ENCODE assay signal across 25 cellular contexts in the genomic region with DNA sequence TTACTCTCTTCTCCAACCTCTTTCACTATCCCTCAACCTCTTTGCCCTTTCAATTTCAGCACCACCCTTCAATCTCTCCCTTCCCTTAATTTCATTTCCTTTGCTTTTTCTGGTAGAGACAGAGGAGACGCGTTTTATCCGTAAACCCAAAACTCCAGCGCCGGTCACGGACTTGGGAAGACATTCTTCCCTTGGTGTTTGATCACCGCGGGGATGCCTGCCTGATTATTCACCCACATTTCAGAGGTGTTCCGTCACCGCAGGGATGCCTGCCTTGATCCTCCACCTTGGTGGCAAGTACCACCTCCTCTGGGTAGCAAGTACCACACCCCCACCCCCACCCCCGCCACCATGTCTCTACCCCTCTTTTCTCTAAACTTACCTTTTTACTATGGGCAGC.
DNase-seq lines count a peak whose midpoint lies in the region; ATAC-seq, FAIRE-seq and TF ChIP-seq lines count a peak whose summit lies in the region.
"Had no signal": no experiment of that assay in that cellular context is flagged by ENCODE, and none has a peak within 500 bp of the region (broad histone marks: within the 10 kb centered on the region; RNA-seq: fewer than 3 reads in every experiment).

No MANE protein-coding gene starts in this region.

- H3K9me2 ChIP-seq in PC-9 (ENCODE audit: insufficient read depth), result peaks cover 4% of the 10 kb centered on the region; the same call in 1 of the 2 replicates

- no peak overlapping the region for H3K4me3 ChIP-seq in PC-9
- H3K4me3 ChIP-seq in endodermal cell (ENCODE audit: low read length), result no peak overlapping the region
- H3K4me3 ChIP-seq: BLaER1 had no signal

- no peaks in the 10 kb centered on the region for H4K20me1 ChIP-seq in PC-9 (ENCODE audit: insufficient read depth)
- H4K20me1 ChIP-seq: BLaER1 had no signal

- H3K27me3 ChIP-seq in PC-9 (ENCODE audit: insufficient read depth, low read depth) (peaks cover 5% of the 10 kb centered on the region; the same call in 1 of the 2 replicates), endodermal cell (ENCODE audit: control insufficient read depth, insufficient read depth, low read length, poor library complexity, severe bottlenecking) (no peaks in the 10 kb centered on the region)
- H3K27me3 ChIP-seq: BLaER1 had no signal

- H3K36me3 ChIP-seq in PC-9 (ENCODE audit: low read depth), result no peaks in the 10 kb centered on the region
- H3K36me3 ChIP-seq in endodermal cell (ENCODE audit: control insufficient read depth, insufficient read depth, low read length), result no peaks in the 10 kb centered on the region
- H3K36me3 ChIP-seq: BLaER1 had no signal

- H3K9ac ChIP-seq in endodermal cell (ENCODE audit: extremely low read depth, low read length, poor library complexity, severe bottlenecking), result no peak overlapping the region
- H3K9ac ChIP-seq: BLaER1 had no signal

- intact Hi-C loops in activated naive CD4-positive, alpha-beta T cell treated with anti-CD3 and anti-CD28 coated beads for 36 hours (cut with micrococcal nuclease), result no loop called here
- intact Hi-C loops in PC-9 (cut with micrococcal nuclease; ENCODE audit: unreplicated experiment), result no loop called here

- DNase-seq in activated naive CD4-positive, alpha-beta T cell treated with anti-CD3 and anti-CD28 coated beads for 36 hours, result no peak
- peak; percentile 1 for DNase-seq in HT1080 (ENCODE audit: low read depth)
- DNase-seq in PC-9, result no peak
- peak; percentile 24 for DNase-seq in urothelium cell line (ENCODE audit: low spot score)
- DNase-seq in mucosa of gallbladder (ENCODE audit: low spot score), result no peak
- no peak for DNase-seq in endodermal cell
- DNase-seq: CD4-positive, CD25-positive, alpha-beta regulatory T cell; CD8-positive, alpha-beta T cell; DMS 273 treated with DMSO at 0.1 percent for 48 hours; DMS79; EL; GF-D8; H9 had no signal

- TF ChIP-seq CTCF in PC-9 (conservative IDR thresholded peaks at IDR 0.05), result no peak
- no peak for TF ChIP-seq CTCF in endodermal cell (conservative IDR thresholded peaks at IDR 0.05)

- H3K27ac ChIP-seq in PC-9, result no peak overlapping the region
- H3K27ac ChIP-seq in endodermal cell (ENCODE audit: low read depth, low read length), result no peak overlapping the region
- H3K27ac ChIP-seq: 22Rv1, BLaER1, C4-2B had no signal

- H3K27ac Mint-ChIP-seq in activated naive CD4-positive, alpha-beta T cell treated with anti-CD3 and anti-CD28 coated beads, Interleukin-2, amount 50 U/mL, for 24 hours, result peak overlapping the region; percentile 33
- no peak overlapping the region for H3K27ac Mint-ChIP-seq in activated naive CD4-positive, alpha-beta T cell treated with anti-CD3 and anti-CD28 coated beads for 36 hours
- H3K27ac Mint-ChIP-seq in endodermal cell, result no peak overlapping the region
- H3K27ac Mint-ChIP-seq: B cell; CD4-positive, CD25-positive, alpha-beta regulatory T cell; CD8-positive, alpha-beta T cell; H9 had no signal

- no peaks in the 10 kb centered on the region for H3K36me3 Mint-ChIP-seq in activated naive CD4-positive, alpha-beta T cell treated with anti-CD3 and anti-CD28 coated beads, Interleukin-2, amount 50 U/mL, for 24 hours
- H3K36me3 Mint-ChIP-seq in activated naive CD4-positive, alpha-beta T cell treated with anti-CD3 and anti-CD28 coated beads for 36 hours (ENCODE audit: low read depth), result no peaks in the 10 kb centered on the region
- no peaks in the 10 kb centered on the region for H3K36me3 Mint-ChIP-seq in endodermal cell (ENCODE audit: low read depth)
- H3K36me3 Mint-ChIP-seq: CD4-positive, CD25-positive, alpha-beta regulatory T cell; CD8-positive, alpha-beta T cell had no signal

- CTCF ChIA-PET in activated naive CD4-positive, alpha-beta T cell treated with anti-CD3 and anti-CD28 coated beads for 36 hours (lab: Charles Lee), result no interaction called here
- CTCF ChIA-PET in PC-9 (lab: Charles Lee), result no interaction called here

- no peaks in the 10 kb centered on the region for H3K4me1 ChIP-seq in PC-9 (replicated peaks; ENCODE audit: insufficient read depth)
- no peaks in the 10 kb centered on the region for H3K4me1 ChIP-seq in endodermal cell (ENCODE audit: control insufficient read depth, insufficient read depth, low read length)
- H3K4me1 ChIP-seq: BLaER1 had no signal

- no peaks in the 10 kb centered on the region for H3F3A ChIP-seq in PC-9 (ENCODE audit: insufficient read depth, low read depth)

- POLR2A ChIA-PET in PC-9 (lab: Charles Lee; ENCODE audit: unreplicated experiment), result no interaction called here

- H3K27me3 Mint-ChIP-seq in activated naive CD4-positive, alpha-beta T cell treated with anti-CD3 and anti-CD28 coated beads, Interleukin-2, amount 50 U/mL, for 24 hours, result no peaks in the 10 kb centered on the region
- H3K27me3 Mint-ChIP-seq in activated naive CD4-positive, alpha-beta T cell treated with anti-CD3 and anti-CD28 coated beads for 36 hours (ENCODE audit: low read depth), result no peaks in the 10 kb centered on the region
- H3K27me3 Mint-ChIP-seq in endodermal cell (ENCODE audit: insufficient read depth), result no peaks in the 10 kb centered on the region
- H3K27me3 Mint-ChIP-seq: B cell; CD4-positive, CD25-positive, alpha-beta regulatory T cell had no signal

- H3K4me2 ChIP-seq in PC-9, result no peak overlapping the region
- H3K4me2 ChIP-seq: BLaER1 had no signal

- no peak overlapping the region for H3K4me3 Mint-ChIP-seq in activated naive CD4-positive, alpha-beta T cell treated with anti-CD3 and anti-CD28 coated beads, Interleukin-2, amount 50 U/mL, for 24 hours
- no peak overlapping the region for H3K4me3 Mint-ChIP-seq in activated naive CD4-positive, alpha-beta T cell treated with anti-CD3 and anti-CD28 coated beads for 36 hours
- no peak overlapping the region for H3K4me3 Mint-ChIP-seq in endodermal cell
- H3K4me3 Mint-ChIP-seq: B cell; CD4-positive, CD25-positive, alpha-beta regulatory T cell; CD8-positive, alpha-beta T cell; H9 had no signal

- 81 to 100% methylated on average over 6 to 11 of the region's 11 CpGs for WGBS in endodermal cell (ENCODE audit: insufficient coverage in 1 of 2, insufficient read length in 1 of 2), 2 experiments

- H3K4me1 Mint-ChIP-seq in activated naive CD4-positive, alpha-beta T cell treated with anti-CD3 and anti-CD28 coated beads, Interleukin-2, amount 50 U/mL, for 24 hours, result no peaks in the 10 kb centered on the region
- no peaks in the 10 kb centered on the region for H3K4me1 Mint-ChIP-seq in activated naive CD4-positive, alpha-beta T cell treated with anti-CD3 and anti-CD28 coated beads for 36 hours (ENCODE audit: low read depth)
- H3K4me1 Mint-ChIP-seq in endodermal cell, result no peaks in the 10 kb centered on the region
- H3K4me1 Mint-ChIP-seq: B cell; CD4-positive, CD25-positive, alpha-beta regulatory T cell had no signal

- FAIRE-seq in urothelium cell line (lab: Jason Lieb, UNC), result peak; percentile 30
- FAIRE-seq: A204.1, D721Med, GM12891, GM18507, H1 had no signal

- BruUV-seq in PC-9 (replicated peaks; lab: Mats Ljungman, UMichigan), result no TSS peak

- no peaks in the 10 kb centered on the region for H3K79me2 ChIP-seq in PC-9 (ENCODE audit: low read depth)

- ATAC-seq in GM19467 (IDR thresholded peaks at IDR 0.05; ENCODE audit: unreplicated experiment), result no peak
- ATAC-seq: CD8-positive, alpha-beta T cell; HCT116 had no signal

- H3K9me3 Mint-ChIP-seq in activated naive CD4-positive, alpha-beta T cell treated with anti-CD3 and anti-CD28 coated beads, Interleukin-2, amount 50 U/mL, for 24 hours, result no peaks in the 10 kb centered on the region
- peaks cover 2% of the 10 kb centered on the region for H3K9me3 Mint-ChIP-seq in activated naive CD4-positive, alpha-beta T cell treated with anti-CD3 and anti-CD28 coated beads for 36 hours
- H3K9me3 Mint-ChIP-seq in endodermal cell, result peaks cover 5% of the 10 kb centered on the region
- H3K9me3 Mint-ChIP-seq: CD8-positive, alpha-beta T cell had no signal

- H2AFZ ChIP-seq in PC-9, result 0 out of 2 replicates have a peak overlapping the region, but pooled peaks have one; percentile 27

- H3K9me3 ChIP-seq in PC-9 (ENCODE audit: insufficient read depth, low read depth) (no peaks in the 10 kb centered on the region), endodermal cell (ENCODE audit: control insufficient read depth, low read length) (no peaks in the 10 kb centered on the region)
- H3K9me3 ChIP-seq: BLaER1 had no signal

Comparison
In these comparisons a context has a peak if more than half of its experiments do, and no peak if none do; other contexts are left out.
1. DNase-seq: peak in HT1080 (single experiment) and urothelium cell line (single experiment); none in activated naive CD4-positive, alpha-beta T cell treated with anti-CD3 and anti-CD28 coated beads for 36 hours (single experiment), PC-9 (0 of 2), mucosa of gallbladder (single experiment) and endodermal cell (single experiment).